Comparison of ENCODE assay signal across 8 cellular contexts in genomic region chr7:76302299-76303056, GRCh38. TPM values are rescaled to one million over a fixed set of nuclear protein-coding genes. Genes with fewer than 3 reads are reported as not detected.
DNase-seq lines count a peak whose midpoint lies in the region; ATAC-seq and TF ChIP-seq lines count a peak whose summit lies in the region.

Gene HSPB1, plus strand, starts transcription at chr7:76302673. Its CDS starts 40 bp downstream, at chr7:76302713.

- H3K27me3 ChIP-seq in ACC112 (ENCODE audit: insufficient read depth, low read length) (no peaks in the 10 kb centered on the region), lower lobe of right lung (ENCODE audit: low read depth) (no peaks in the 10 kb centered on the region)
- H3K27me3 ChIP-seq in effector memory CD4-positive, alpha-beta T cell (replicated peaks; ENCODE audit: control insufficient read depth, insufficient read depth, low read length, poor library complexity, severe bottlenecking): no peaks in the 10 kb centered on the region

- peaks cover 9% of the 10 kb centered on the region for H3K27me3 Mint-ChIP-seq in activated CD8-positive, alpha-beta T cell treated with anti-CD3 and anti-CD28 coated beads, Interleukin-2, amount 10 ng/mL, durations not matched to agents 7 days and 5 days (ENCODE audit: low read depth)

- no peaks in the 10 kb centered on the region for H3K9me3 Mint-ChIP-seq in activated CD8-positive, alpha-beta T cell treated with anti-CD3 and anti-CD28 coated beads, Interleukin-2, amount 10 ng/mL, durations not matched to agents 7 days and 5 days (ENCODE audit: insufficient read depth)

- CTCF ChIA-PET in activated CD8-positive, alpha-beta T cell treated with anti-CD3 and anti-CD28 coated beads, Interleukin-2, amount 10 ng/mL, durations not matched to agents 7 days and 5 days (lab: Charles Lee): interaction anchor here (1.4 to 8.7 kb wide), 2 partner anchors 11 to 124 kb away, joined by 4 to 68 read pairs; no protein-coding TSS in a partner anchor

- H3K4me1 ChIP-seq in ACC112 (ENCODE audit: control insufficient read depth, insufficient read depth, low read length, unreplicated experiment) (peaks cover 20% of the 10 kb centered on the region), lower lobe of right lung (peaks cover 33% of the 10 kb centered on the region)
- H3K4me1 ChIP-seq in effector memory CD4-positive, alpha-beta T cell (ENCODE audit: control insufficient read depth, insufficient read depth, low read length, poor library complexity, severe bottlenecking): peaks cover 8% of the 10 kb centered on the region

- H3K36me3 ChIP-seq in ACC112 (ENCODE audit: insufficient read depth, low read length): peaks cover 7% of the 10 kb centered on the region; the same call in 1 of the 2 replicates
- H3K36me3 ChIP-seq in effector memory CD4-positive, alpha-beta T cell (ENCODE audit: control insufficient read depth, insufficient read depth, low read length): no peaks in the 10 kb centered on the region
- peaks cover 11% of the 10 kb centered on the region for H3K36me3 ChIP-seq in lower lobe of right lung

- peak within 1 kb of the TSS; percentile 87 for H3K27ac Mint-ChIP-seq in activated CD8-positive, alpha-beta T cell treated with anti-CD3 and anti-CD28 coated beads, Interleukin-2, amount 10 ng/mL, durations not matched to agents 7 days and 5 days

- TF ChIP-seq CTCF in lower lobe of right lung (IDR thresholded peaks at IDR 0.05): no peak

- H3K27ac ChIP-seq in ACC112 (ENCODE audit: low read depth, low read length) (peak within 1 kb of the TSS; percentile 39), lower lobe of right lung (peak within 1 kb of the TSS; percentile 95)
- H3K27ac ChIP-seq in effector memory CD4-positive, alpha-beta T cell (ENCODE audit: insufficient read depth, low read length, poor library complexity, severe bottlenecking): peak within 1 kb of the TSS; percentile 65

- H3K79me2 ChIP-seq in ACC112 (ENCODE audit: control insufficient read depth, insufficient read depth, low read length, unreplicated experiment): peaks cover 19% of the 10 kb centered on the region

- no peaks in the 10 kb centered on the region for H3K9me3 ChIP-seq in effector memory CD4-positive, alpha-beta T cell (ENCODE audit: control insufficient read depth, low read length)
- no peaks in the 10 kb centered on the region for H3K9me3 ChIP-seq in lower lobe of right lung

- peaks cover 4% of the 10 kb centered on the region for H3K36me3 Mint-ChIP-seq in activated CD8-positive, alpha-beta T cell treated with anti-CD3 and anti-CD28 coated beads, Interleukin-2, amount 10 ng/mL, durations not matched to agents 7 days and 5 days (ENCODE audit: low read depth)

- H3K4me3 Mint-ChIP-seq in activated CD8-positive, alpha-beta T cell treated with anti-CD3 and anti-CD28 coated beads, Interleukin-2, amount 10 ng/mL, durations not matched to agents 7 days and 5 days: peak within 1 kb of the TSS; percentile 90

- DNase-seq in NCI-H774 (lab: John Stamatoyannopoulos, UW): peak; percentile 93
- peak; percentile 61 for DNase-seq in activated CD8-positive, alpha-beta T cell treated with anti-CD3 and anti-CD28 coated beads, Interleukin-2, amount 10 ng/mL, durations not matched to agents 7 days and 5 days
- peak; percentile 47 to 67 (median 59) for DNase-seq in effector memory CD4-positive, alpha-beta T cell
- DNase-seq in lower lobe of right lung: peak; percentile 97
- peak; percentile 44 for DNase-seq in stimulated activated CD8-positive, alpha-beta memory T cell treated with anti-CD3 and anti-CD28 coated beads, Interleukin-15, amount 100 ng/mL, for 1 hour (ENCODE audit: low read depth)

- POLR2A ChIA-PET in activated CD8-positive, alpha-beta T cell treated with anti-CD3 and anti-CD28 coated beads, Interleukin-2, amount 10 ng/mL, durations not matched to agents 7 days and 5 days (lab: Charles Lee): interaction anchor here (0.8 to 5.7 kb wide), 3 partner anchors 12 to 55 kb away, joined by 3 to 27 read pairs (median 3); no protein-coding TSS in a partner anchor

- H3K4me1 Mint-ChIP-seq in activated CD8-positive, alpha-beta T cell treated with anti-CD3 and anti-CD28 coated beads, Interleukin-2, amount 10 ng/mL, durations not matched to agents 7 days and 5 days (ENCODE audit: low read depth): peaks cover 19% of the 10 kb centered on the region

- H2AFZ ChIP-seq in ACC112 (ENCODE audit: low read length, unreplicated experiment): peak within 1 kb of the TSS; percentile 88

- intact Hi-C loops in lower lobe of right lung (cut with DNase I): no loop called here

- H3K4me3 ChIP-seq in ACC112 (ENCODE audit: low read depth, low read length): peak within 1 kb of the TSS; percentile 81
- peak within 1 kb of the TSS; percentile 62 for H3K4me3 ChIP-seq in effector memory CD4-positive, alpha-beta T cell (ENCODE audit: insufficient read depth, low read depth, low read length, poor library complexity, severe bottlenecking)
- H3K4me3 ChIP-seq in lower lobe of right lung: peak within 1 kb of the TSS; percentile 97

- peak; percentile 69 for ATAC-seq in GM18868 (IDR thresholded peaks at IDR 0.05; ENCODE audit: unreplicated experiment)
- peak; percentile 47 for ATAC-seq in HG03439 (IDR thresholded peaks at IDR 0.05; ENCODE audit: unreplicated experiment)
- ATAC-seq in activated CD8-positive, alpha-beta T cell treated with anti-CD3 and anti-CD28 coated beads, Interleukin-2, amount 10 ng/mL, durations not matched to agents 7 days and 5 days: peak; percentile 43
- peak; percentile 87 to 93 for ATAC-seq in lower lobe of right lung

RNA-seq across cellular contexts. Expression of gene HSPB1, which starts in this region (rescaled TPM):
- total RNA-seq in activated CD8-positive, alpha-beta T cell treated with anti-CD3 and anti-CD28 coated beads, Interleukin-2, amount 10 ng/mL, durations not matched to agents 7 days and 5 days: 10 to 100 TPM; 37.2 to 40.4 TPM
- 609 TPM for total RNA-seq in lower lobe of right lung

Comparison
In these comparisons a context has a peak if more than half of its experiments do, and no peak if none do; other contexts are left out.
1. Peak in every context shown above with its lines: DNase-seq, ATAC-seq, H3K4me3 ChIP-seq and H3K27ac ChIP-seq.
2. RNA of gene HSPB1 (total RNA-seq): 609 TPM in lower lobe of right lung (single experiment); 37.2 to 40.4 TPM in activated CD8-positive, alpha-beta T cell treated with anti-CD3 and anti-CD28 coated beads, Interleukin-2, amount 10 ng/mL, durations not matched to agents 7 days and 5 days; every median in the first group is over 10 times any median in the second.
3. H3K27ac ChIP-seq: peak in every context shown above with its lines; median percentile 95 in lower lobe of right lung; 65 in effector memory CD4-positive, alpha-beta T cell; 39 in ACC112.
4. DNase-seq: peak in every context shown above with its lines; median percentile 97 in lower lobe of right lung; 93 in NCI-H774; 61 in activated CD8-positive, alpha-beta T cell treated with anti-CD3 and anti-CD28 coated beads, Interleukin-2, amount 10 ng/mL, durations not matched to agents 7 days and 5 days; 59 in effector memory CD4-positive, alpha-beta T cell; 44 in stimulated activated CD8-positive, alpha-beta memory T cell treated with anti-CD3 and anti-CD28 coated beads, Interleukin-15, amount 100 ng/mL, for 1 hour.